In genomic region chr11:69674886-69675714, GRCh38 we compare ENCODE assay signal across 8 cellular contexts. TPM values are rescaled to one million over a fixed set of nuclear protein-coding genes. Genes with fewer than 3 reads are reported as not detected.
DNase-seq lines count a peak whose midpoint lies in the region; ATAC-seq and TF ChIP-seq lines count a peak whose summit lies in the region.

LTO1 (minus strand) TSS chr11:69675353; CDS start chr11:69675239, 114 bp downstream.

- peak within 1 kb of the TSS; percentile 45 to 74 for H3K27ac ChIP-seq in liver (ENCODE audit: low read depth in 1 of 2, low read length in 2 of 2)

- H3K36me3 Mint-ChIP-seq in activated CD4-positive, alpha-beta memory T cell treated with anti-CD3 and anti-CD28 coated beads for 36 hours = peaks cover 11% of the 10 kb centered on the region

- DNase-seq in C1 segment of cervical spinal cord (lab: John Stamatoyannopoulos, UW) = peak; percentile 80 to 97 (median 92)
- peak; percentile 65 for DNase-seq in NCI-H82 treated with DMSO at 0.1 percent for 48 hours (lab: John Stamatoyannopoulos, UW; ENCODE audit: unreplicated experiment)
- peak; percentile 96 for DNase-seq in activated CD4-positive, alpha-beta memory T cell treated with anti-CD3 and anti-CD28 coated beads for 36 hours
- DNase-seq in dermis microvascular lymphatic vessel endothelial cell (ENCODE audit: low read depth in 2 of 2) = peak; percentile 85 to 97
- DNase-seq in stimulated activated CD4-positive, alpha-beta T cell treated with anti-CD3 and anti-CD28 coated beads, Interleukin-4, amount 100 ng/mL, for 1 hour = peak; percentile 97

- peaks cover 2% of the 10 kb centered on the region for H3K27me3 Mint-ChIP-seq in activated CD4-positive, alpha-beta memory T cell treated with anti-CD3 and anti-CD28 coated beads for 36 hours

- no peak for TF ChIP-seq RAD21 in liver (IDR thresholded peaks at IDR 0.05)

- peak within 1 kb of the TSS; percentile 76 for H3K27ac Mint-ChIP-seq in activated CD4-positive, alpha-beta memory T cell treated with anti-CD3 and anti-CD28 coated beads for 36 hours

- peaks cover 0 to 10% (median 4%) of the 10 kb centered on the region in 4 donors for H3K36me3 ChIP-seq in liver (ENCODE audit: control insufficient read depth in 4 of 4, insufficient read depth in 3 of 4, low read depth in 1 of 4, low read length in 3 of 4)

- H3K9me3 ChIP-seq in liver (ENCODE audit: control insufficient read depth in 4 of 4, low read length in 3 of 4) = no peaks in the 10 kb centered on the region

- H3K9me3 Mint-ChIP-seq in activated CD4-positive, alpha-beta memory T cell treated with anti-CD3 and anti-CD28 coated beads for 36 hours = no peaks in the 10 kb centered on the region

- POLR2A ChIA-PET in activated CD4-positive, alpha-beta memory T cell treated with anti-CD3 and anti-CD28 coated beads for 36 hours (lab: Charles Lee) = interaction anchor here (1.4 kb wide), 2 partner anchors 232 to 528 kb away, joined by 3 to 7 read pairs; partner anchors contain the start of gene FADD

- H3K4me1 ChIP-seq in liver (ENCODE audit: control insufficient read depth in 4 of 4, insufficient read depth in 4 of 4, low read length in 3 of 4) = peaks cover 3 to 20% (median 13%) of the 10 kb centered on the region in 4 donors

- ATAC-seq in GM19372 (IDR thresholded peaks at IDR 0.05; ENCODE audit: low read depth, unreplicated experiment) (peak; percentile 93), HG03565 (IDR thresholded peaks at IDR 0.05; ENCODE audit: unreplicated experiment) (peak; percentile 77)

- H3K27me3 ChIP-seq in liver (ENCODE audit: control insufficient read depth in 4 of 4, insufficient read depth in 4 of 4, low read length in 3 of 4) = no peaks in the 10 kb centered on the region

- peak within 1 kb of the TSS; percentile 0 to 92 for H3K9ac ChIP-seq in liver (ENCODE audit: low read depth in 1 of 2, low read length in 2 of 2)

- H3K4me1 Mint-ChIP-seq in activated CD4-positive, alpha-beta memory T cell treated with anti-CD3 and anti-CD28 coated beads for 36 hours (ENCODE audit: low read depth) = peaks cover 25% of the 10 kb centered on the region

- 5% methylated on average over 72 of the region's 72 CpGs for WGBS in liver

- CTCF ChIA-PET in activated CD4-positive, alpha-beta memory T cell treated with anti-CD3 and anti-CD28 coated beads for 36 hours (lab: Charles Lee) = interaction anchor here (0.6 to 2.9 kb wide), 8 partner anchors 11 to 573 kb away, joined by 3 to 11 read pairs (median 4); no protein-coding TSS in a partner anchor

- intact Hi-C loops in activated CD4-positive, alpha-beta memory T cell treated with anti-CD3 and anti-CD28 coated beads for 36 hours (cut with micrococcal nuclease) = no loop called here

- peak within 1 kb of the TSS; percentile 90 for H3K4me3 Mint-ChIP-seq in activated CD4-positive, alpha-beta memory T cell treated with anti-CD3 and anti-CD28 coated beads for 36 hours

- TF ChIP-seq CTCF in liver (IDR thresholded peaks at IDR 0.05; ENCODE audit: low read depth, low read length, missing input control) = no peak

- peak within 1 kb of the TSS; percentile 79 to 100 (median 97) for H3K4me3 ChIP-seq in liver (ENCODE audit: low read depth in 1 of 3, low read length in 3 of 3)

TF ChIP-seq in liver, 16 proteins besides CTCF, POLR2A, EP300 and RAD21:
- TF ChIP-seq FOXA1 (IDR thresholded peaks at IDR 0.05) (peak; percentile 16), JUND (IDR thresholded peaks at IDR 0.05) (no peak), RXRA (IDR thresholded peaks at IDR 0.05) (peak; percentile 6 to 16), GABPA (IDR thresholded peaks at IDR 0.05 in 1 of 2, conservative IDR thresholded peaks at IDR 0.05 in 1 of 2) (peak; percentile 23 to 87), HNF4A (conservative IDR thresholded peaks at IDR 0.05) (no peak), FOXA2 (IDR thresholded peaks at IDR 0.05) (peak; percentile 27), ATF3 (IDR thresholded peaks at IDR 0.05) (no peak), HNF4G (IDR thresholded peaks at IDR 0.05) (no peak), NR2F2 (IDR thresholded peaks at IDR 0.05) (no peak), SP1 (IDR thresholded peaks at IDR 0.05) (peak; percentile 57), REST (IDR thresholded peaks at IDR 0.05) (no peak), TAF1 (conservative IDR thresholded peaks at IDR 0.05) (no peak), YY1 (IDR thresholded peaks at IDR 0.05) (peak; percentile 91), EGR1 (IDR thresholded peaks at IDR 0.05; ENCODE audit: low read depth in 2 of 2) (no peak), MAX (IDR thresholded peaks at IDR 0.05) (peak; percentile 34), ZBTB33 (IDR thresholded peaks at IDR 0.05) (peak; percentile 80)

RNA-seq across cellular contexts. Expression of gene LTO1, which starts in this region (rescaled TPM):
- 10 to 100 TPM; 16.3 to 16.7 TPM for total RNA-seq in activated CD4-positive, alpha-beta memory T cell treated with anti-CD3 and anti-CD28 coated beads for 36 hours
- total RNA-seq in dermis microvascular lymphatic vessel endothelial cell (10.1 and 10.6 TPM in 2 replicates), liver (10 to 100 TPM in 1 of 2 donors, 1 to 10 TPM in 1; 8.3 to 12.3 TPM)
- polyA plus RNA-seq in liver = 1 to 10 TPM; 4.9 to 6.4 TPM

Comparison
In these comparisons a context has a peak if more than half of its experiments do, and no peak if none do; other contexts are left out.
1. Peak in every context shown above with its lines: DNase-seq, ATAC-seq, H3K4me3 ChIP-seq and H3K27ac ChIP-seq.